Comparison of ENCODE assay signal across 1 cellular context in genomic region chr14:103613517-103613916, GRCh38.
TF ChIP-seq lines count a peak whose summit lies in the region.

No MANE protein-coding gene starts in this region.

TF ChIP-seq in GM12878, 131 proteins besides CTCF, POLR2A, EP300 and RAD21:
- no peak for TF ChIP-seq ZBTB33 (IDR thresholded peaks at IDR 0.05)
